Comparison of ENCODE assay signal across 1 cellular context in the genomic region with DNA sequence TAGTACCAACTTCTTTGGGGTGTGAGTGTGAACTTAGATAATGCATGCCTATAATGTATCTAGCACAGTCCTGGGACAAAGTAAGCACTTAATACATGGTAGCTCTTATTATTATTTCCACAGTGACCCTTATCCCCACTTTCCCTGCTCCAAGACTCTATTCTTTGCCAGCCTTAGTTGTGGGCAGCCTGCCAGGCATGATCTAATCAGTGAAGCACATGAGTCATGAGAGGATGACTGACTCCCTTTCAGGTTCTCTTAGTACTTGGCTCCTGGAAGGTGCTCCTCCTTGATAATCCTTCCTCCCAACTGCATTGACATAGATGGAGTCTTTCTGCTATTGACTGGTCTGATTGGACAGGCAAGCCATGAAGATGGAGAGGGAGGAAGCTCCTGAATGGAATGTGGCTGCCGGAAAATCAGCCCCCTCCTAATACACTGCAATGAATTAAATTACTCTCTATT.
TF ChIP-seq lines count a peak whose summit lies in the region.

No MANE protein-coding gene starts in this region.

TF ChIP-seq in K562, 482 proteins besides CTCF, POLR2A, EP300 and RAD21 (continued from another document):
- TF ChIP-seq, protein P1, sequence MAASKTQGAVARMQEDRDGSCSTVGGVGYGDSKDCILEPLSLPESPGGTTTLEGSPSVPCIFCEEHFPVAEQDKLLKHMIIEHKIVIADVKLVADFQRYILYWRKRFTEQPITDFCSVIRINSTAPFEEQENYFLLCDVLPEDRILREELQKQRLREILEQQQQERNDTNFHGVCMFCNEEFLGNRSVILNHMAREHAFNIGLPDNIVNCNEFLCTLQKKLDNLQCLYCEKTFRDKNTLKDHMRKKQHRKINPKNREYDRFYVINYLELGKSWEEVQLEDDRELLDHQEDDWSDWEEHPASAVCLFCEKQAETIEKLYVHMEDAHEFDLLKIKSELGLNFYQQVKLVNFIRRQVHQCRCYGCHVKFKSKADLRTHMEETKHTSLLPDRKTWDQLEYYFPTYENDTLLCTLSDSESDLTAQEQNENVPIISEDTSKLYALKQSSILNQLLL (CRISPR knock-in tag; IDR thresholded peaks at IDR 0.05; ENCODE audit: borderline replicate concordance): no peak
- TF ChIP-seq TCF3 (CRISPR knock-in tag; IDR thresholded peaks at IDR 0.05): peak; percentile 64
- no peak for TF ChIP-seq ZFP1 (CRISPR knock-in tag; IDR thresholded peaks at IDR 0.05)
- 0 out of 2 replicates have a peak, but pooled peaks have one; percentile 17 for TF ChIP-seq PKNOX1 (IDR thresholded peaks at IDR 0.05)
- TF ChIP-seq SAFB2 (IDR thresholded peaks at IDR 0.05; ENCODE audit: borderline replicate concordance, low read depth, low read length, severe bottlenecking): no peak
- TF ChIP-seq MAFG (tag; conservative IDR thresholded peaks at IDR 0.05): no peak
- no peak for TF ChIP-seq PYGO2 (tag; IDR thresholded peaks at IDR 0.05)
- no peak for TF ChIP-seq ETS2 (tag; IDR thresholded peaks at IDR 0.05; ENCODE audit: borderline replicate concordance, poor library complexity, severe bottlenecking)
- no peak for TF ChIP-seq MTF1 (CRISPR knock-in tag; IDR thresholded peaks at IDR 0.05; ENCODE audit: borderline replicate concordance)
- peak; percentile 80 for TF ChIP-seq ARID1B (IDR thresholded peaks at IDR 0.05)
- no peak for TF ChIP-seq PRMT5 (CRISPR knock-in tag; IDR thresholded peaks at IDR 0.05)
- 0 out of 2 replicates have a peak, but pooled peaks have one; percentile 47 for TF ChIP-seq TEAD4 (IDR thresholded peaks at IDR 0.05; ENCODE audit: low read length)
- TF ChIP-seq TEAD4 (CRISPR knock-in tag; IDR thresholded peaks at IDR 0.05; ENCODE audit: borderline replicate concordance): no peak
- no peak for TF ChIP-seq ZNF282 (CRISPR knock-in tag; IDR thresholded peaks at IDR 0.05)
- TF ChIP-seq L3MBTL2 (IDR thresholded peaks at IDR 0.05): no peak
- TF ChIP-seq SMARCE1 (IDR thresholded peaks at IDR 0.05): peak; percentile 50; the same call in 1 of the 2 replicates
- TF ChIP-seq ZNF41 (CRISPR knock-in tag; conservative IDR thresholded peaks at IDR 0.05): no peak
- TF ChIP-seq FOSL1 (tag; conservative IDR thresholded peaks at IDR 0.05): peak; percentile 96
- TF ChIP-seq, protein P2, sequence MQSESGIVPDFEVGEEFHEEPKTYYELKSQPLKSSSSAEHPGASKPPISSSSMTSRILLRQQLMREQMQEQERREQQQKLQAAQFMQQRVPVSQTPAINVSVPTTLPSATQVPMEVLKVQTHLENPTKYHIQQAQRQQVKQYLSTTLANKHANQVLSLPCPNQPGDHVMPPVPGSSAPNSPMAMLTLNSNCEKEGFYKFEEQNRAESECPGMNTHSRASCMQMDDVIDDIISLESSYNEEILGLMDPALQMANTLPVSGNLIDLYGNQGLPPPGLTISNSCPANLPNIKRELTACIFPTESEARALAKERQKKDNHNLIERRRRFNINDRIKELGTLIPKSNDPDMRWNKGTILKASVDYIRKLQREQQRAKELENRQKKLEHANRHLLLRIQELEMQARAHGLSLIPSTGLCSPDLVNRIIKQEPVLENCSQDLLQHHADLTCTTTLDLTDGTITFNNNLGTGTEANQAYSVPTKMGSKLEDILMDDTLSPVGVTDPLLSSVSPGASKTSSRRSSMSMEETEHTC (IDR thresholded peaks at IDR 0.05): 0 out of 2 replicates have a peak, but pooled peaks have one; percentile 14
- TF ChIP-seq ATF7 (IDR thresholded peaks at IDR 0.05): peak; percentile 54; the same call in 1 of the 2 replicates
- TF ChIP-seq JUND (IDR thresholded peaks at IDR 0.05; ENCODE audit: borderline replicate concordance, low read depth, low read length): peak; percentile 93
- TF ChIP-seq JUND (tag; IDR thresholded peaks at IDR 0.05; ENCODE audit: borderline replicate concordance, low read depth, low read length): peak; percentile 89; the same call in 2 of the 3 replicates
- no peak for TF ChIP-seq CHD2 (IDR thresholded peaks at IDR 0.05; ENCODE audit: low read depth, low read length)
- TF ChIP-seq TAF9B (IDR thresholded peaks at IDR 0.05; ENCODE audit: partially characterized antibody): no peak
- TF ChIP-seq SETDB1 (IDR thresholded peaks at IDR 0.05; ENCODE audit: low read length): no peak
- no peak for TF ChIP-seq BCOR (IDR thresholded peaks at IDR 0.05)
- no peak for TF ChIP-seq ZNF551 (CRISPR knock-in tag; IDR thresholded peaks at IDR 0.05)
- peak; percentile 50 for TF ChIP-seq CBFA2T2 (conservative IDR thresholded peaks at IDR 0.05)
- no peak for TF ChIP-seq ZNF76 (CRISPR knock-in tag; IDR thresholded peaks at IDR 0.05; ENCODE audit: borderline replicate concordance)
- TF ChIP-seq, protein P3, sequence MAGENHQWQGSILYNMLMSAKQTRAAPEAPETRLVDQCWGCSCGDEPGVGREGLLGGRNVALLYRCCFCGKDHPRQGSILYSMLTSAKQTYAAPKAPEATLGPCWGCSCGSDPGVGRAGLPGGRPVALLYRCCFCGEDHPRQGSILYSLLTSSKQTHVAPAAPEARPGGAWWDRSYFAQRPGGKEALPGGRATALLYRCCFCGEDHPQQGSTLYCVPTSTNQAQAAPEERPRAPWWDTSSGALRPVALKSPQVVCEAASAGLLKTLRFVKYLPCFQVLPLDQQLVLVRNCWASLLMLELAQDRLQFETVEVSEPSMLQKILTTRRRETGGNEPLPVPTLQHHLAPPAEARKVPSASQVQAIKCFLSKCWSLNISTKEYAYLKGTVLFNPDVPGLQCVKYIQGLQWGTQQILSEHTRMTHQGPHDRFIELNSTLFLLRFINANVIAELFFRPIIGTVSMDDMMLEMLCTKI (IDR thresholded peaks at IDR 0.05; ENCODE audit: partially characterized antibody): no peak
- peak; percentile 69 for TF ChIP-seq CBFA2T3 (IDR thresholded peaks at IDR 0.05)
